ENCODE assay signal across 18 cellular contexts in the genomic region with DNA sequence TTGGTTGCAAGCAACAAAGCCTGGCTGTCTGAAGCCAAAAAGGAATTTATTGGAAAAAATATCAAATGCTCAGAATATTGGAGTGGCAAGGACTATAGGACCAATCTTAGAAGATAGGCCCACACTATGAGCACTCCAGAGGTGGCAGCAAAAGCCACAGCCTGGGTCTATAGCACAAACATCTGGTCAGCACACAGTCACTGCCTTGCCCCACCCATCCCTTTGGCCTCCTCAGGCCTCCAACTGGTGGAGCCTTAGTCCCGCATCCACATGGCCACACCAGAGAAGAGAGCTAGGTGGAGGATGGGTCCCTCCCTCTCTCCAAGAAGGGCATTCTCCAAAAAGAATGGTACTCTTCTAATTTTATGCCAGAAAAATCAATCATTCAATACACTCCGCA. TPM values are rescaled to one million over a fixed set of nuclear protein-coding genes. Genes with fewer than 3 reads are reported as not detected.
DNase-seq lines count a peak whose midpoint lies in the region; ATAC-seq, FAIRE-seq and TF ChIP-seq lines count a peak whose summit lies in the region.
"Had no signal": no experiment of that assay in that cellular context is flagged by ENCODE, and none has a peak within 500 bp of the region (broad histone marks: within the 10 kb centered on the region; RNA-seq: fewer than 3 reads in every experiment).

No MANE protein-coding gene starts in this region.

- BruUV-seq in IMR-90 (replicated peaks; lab: Mats Ljungman, UMichigan), result no TSS peak

- no peaks in the 10 kb centered on the region for H3K9me3 ChIP-seq in IMR-90 (ENCODE audit: control insufficient read depth, insufficient read depth, low read length)
- H3K9me3 ChIP-seq in astrocyte (ENCODE audit: insufficient read depth, low read depth, low read length), result no peaks in the 10 kb centered on the region
- no peaks in the 10 kb centered on the region for H3K9me3 ChIP-seq in tibial nerve
- H3K9me3 ChIP-seq: HAP-1, SJSA1 had no signal

- no peak overlapping the region for H4K8ac ChIP-seq in IMR-90 (ENCODE audit: low read depth in 2 of 2, low read length in 2 of 2)
- H4K8ac ChIP-seq in mesendoderm (ENCODE audit: low read depth, low read length), result no peak overlapping the region

- H3K79me1 ChIP-seq in IMR-90 (ENCODE audit: low read depth in 1 of 2, low read length in 2 of 2) (peaks cover 42 to 84% of the 10 kb centered on the region in 2 experiments), mesendoderm (ENCODE audit: low read length) (peaks cover 17% of the 10 kb centered on the region)

- ATAC-seq in IMR-90 (ENCODE audit: low read depth) (peak; percentile 31), GM21825 (IDR thresholded peaks at IDR 0.05; ENCODE audit: unreplicated experiment) (no peak)

- peaks cover 4% of the 10 kb centered on the region for H3K36me3 Mint-ChIP-seq in astrocyte (ENCODE audit: low read depth, unreplicated experiment)

- 100% methylated on average over 1 of the region's 2 CpGs; no CpG with 5 or more reads in 1 of the 2 experiments for WGBS in IMR-90 (ENCODE audit: extremely low coverage in 2 of 2, insufficient read length in 1 of 2), 2 experiments
- WGBS in mesendoderm (ENCODE audit: extremely low coverage, insufficient coverage, low lambda C conversion rate), result no CpG with 5 or more reads among the region's 2 CpGs
- WGBS in tibial nerve, 2 donors, result 92 to 98% methylated on average over 2 of the region's 2 CpGs

- no peak overlapping the region for H3K27ac ChIP-seq in IMR-90 (ENCODE audit: insufficient read depth, low read length)
- H3K27ac ChIP-seq in astrocyte (ENCODE audit: low read depth, low read length), result no peak overlapping the region
- no peak overlapping the region for H3K27ac ChIP-seq in mesendoderm (ENCODE audit: low read depth, low read length)
- no peak overlapping the region for H3K27ac ChIP-seq in tibial nerve
- H3K27ac ChIP-seq: SJSA1 had no signal

- H3K36me3 ChIP-seq in IMR-90 (ENCODE audit: control insufficient read depth, insufficient read depth, low read length), result no peaks in the 10 kb centered on the region
- H3K36me3 ChIP-seq in astrocyte (ENCODE audit: insufficient read depth, low read length), result no peaks in the 10 kb centered on the region
- no peaks in the 10 kb centered on the region for H3K36me3 ChIP-seq in mesendoderm (ENCODE audit: control insufficient read depth, insufficient read depth, low read length)
- peaks cover 0 to 6% (median 0%) of the 10 kb centered on the region in 3 donors for H3K36me3 ChIP-seq in tibial nerve
- H3K36me3 ChIP-seq: SJSA1 had no signal

- H4K20me1 ChIP-seq in IMR-90 (ENCODE audit: insufficient read depth, low read length), result peaks cover 70% of the 10 kb centered on the region
- peaks cover 80% of the 10 kb centered on the region for H4K20me1 ChIP-seq in astrocyte (ENCODE audit: insufficient read depth, low read length)

- H3K9me3 Mint-ChIP-seq in astrocyte (ENCODE audit: unreplicated experiment), result no peaks in the 10 kb centered on the region

- POLR2A ChIA-PET in IMR-90 (lab: Charles Lee; ENCODE audit: unreplicated experiment), result no interaction called here

- peaks cover 18% of the 10 kb centered on the region for H3K4me1 Mint-ChIP-seq in astrocyte (ENCODE audit: low read depth, unreplicated experiment)

- CTCF ChIA-PET in IMR-90 (lab: Yijun Ruan, JAX), result interaction anchor here (0.6 to 1.2 kb wide), 2 partner anchors 15 to 129 kb away, joined by 3 read pairs; no protein-coding TSS in a partner anchor

- H2AK9ac ChIP-seq in IMR-90 (replicated peaks; ENCODE audit: low read depth, low read length, poor library complexity), result no peak overlapping the region

- no peak overlapping the region for H3K18ac ChIP-seq in IMR-90 (ENCODE audit: low read depth, low read length)
- no peak overlapping the region for H3K18ac ChIP-seq in mesendoderm (ENCODE audit: low read length)

- no peak overlapping the region for H2BK5ac ChIP-seq in IMR-90 (ENCODE audit: low read depth, low read length, poor library complexity, severe bottlenecking)
- H2BK5ac ChIP-seq in mesendoderm (ENCODE audit: low read length), result no peak overlapping the region

- no peak overlapping the region for H2BK20ac ChIP-seq in IMR-90 (ENCODE audit: low read depth, low read length)

- H3K27me3 ChIP-seq in IMR-90 (ENCODE audit: control insufficient read depth, insufficient read depth, low read length) (no peaks in the 10 kb centered on the region), astrocyte (ENCODE audit: insufficient read depth, low read length) (no peaks in the 10 kb centered on the region), mesendoderm (ENCODE audit: insufficient read depth, low read length, poor library complexity) (no peaks in the 10 kb centered on the region), tibial nerve (no peaks in the 10 kb centered on the region)
- H3K27me3 ChIP-seq: SJSA1 had no signal

- H2BK15ac ChIP-seq in IMR-90 (ENCODE audit: low read depth, low read length) (no peak overlapping the region), mesendoderm (replicated peaks; ENCODE audit: low read depth) (no peak overlapping the region)

- TF ChIP-seq RAD21 in IMR-90 (IDR thresholded peaks at IDR 0.05; ENCODE audit: low read length), result no peak

- TF ChIP-seq EP300 in tibial nerve (IDR thresholded peaks at IDR 0.05), result no peak

- no peak overlapping the region for H2BK120ac ChIP-seq in IMR-90 (ENCODE audit: low read depth, low read length)
- H2BK120ac ChIP-seq in mesendoderm (ENCODE audit: low read depth, low read length), result no peak overlapping the region

- H3K79me2 ChIP-seq in astrocyte (ENCODE audit: insufficient read depth, low read length), result peaks cover 98% of the 10 kb centered on the region
- H3K79me2 ChIP-seq in mesendoderm (ENCODE audit: control insufficient read depth, insufficient read depth, low read length), result peaks cover 43% of the 10 kb centered on the region

- H3K23ac ChIP-seq in IMR-90 (ENCODE audit: low read depth, low read length) (no peak overlapping the region), mesendoderm (ENCODE audit: low read length) (no peak overlapping the region)

- H3K14ac ChIP-seq in IMR-90 (replicated peaks; ENCODE audit: low read depth, low read length), result no peak overlapping the region

- TF ChIP-seq POLR2A in IMR-90 (IDR thresholded peaks at IDR 0.05; ENCODE audit: low read depth, low read length), result no peak
- no peak for TF ChIP-seq POLR2A in tibial nerve (IDR thresholded peaks at IDR 0.05)

- peaks cover 2% of the 10 kb centered on the region; the same call in 1 of the 2 replicates for H3K4me1 ChIP-seq in IMR-90 (ENCODE audit: control insufficient read depth, insufficient read depth, low read length)
- peaks cover 5% of the 10 kb centered on the region for H3K4me1 ChIP-seq in astrocyte (ENCODE audit: insufficient read depth, low read length)
- H3K4me1 ChIP-seq in mesendoderm (ENCODE audit: control insufficient read depth, low read depth, low read length), result peaks cover 5% of the 10 kb centered on the region
- H3K4me1 ChIP-seq in tibial nerve, result peaks cover 0 to 90% (median 16%) of the 10 kb centered on the region in 4 donors

- H3K4me3 ChIP-seq in IMR-90 (ENCODE audit: insufficient read depth, low read depth, low read length), result no peak overlapping the region
- H3K4me3 ChIP-seq in astrocyte (ENCODE audit: insufficient read depth, low read depth, low read length), result no peak overlapping the region
- no peak overlapping the region for H3K4me3 ChIP-seq in mesendoderm (ENCODE audit: low read length)
- no peak overlapping the region for H3K4me3 ChIP-seq in tibial nerve
- H3K4me3 ChIP-seq: HAP-1, SJSA1 had no signal

- no peak overlapping the region for H4K5ac ChIP-seq in IMR-90 (ENCODE audit: low read depth, low read length)
- H4K5ac ChIP-seq in mesendoderm (ENCODE audit: low read length), result no peak overlapping the region

- H3K56ac ChIP-seq in IMR-90 (ENCODE audit: extremely low read depth, insufficient read depth, low read length), result no peak overlapping the region
- no peak overlapping the region for H3K56ac ChIP-seq in mesendoderm (ENCODE audit: low read length)

- no peak overlapping the region for H2AK5ac ChIP-seq in IMR-90 (ENCODE audit: low read depth, low read length)
- no peak overlapping the region for H2AK5ac ChIP-seq in mesendoderm (ENCODE audit: low read length)

- H3K4me3 Mint-ChIP-seq in astrocyte (ENCODE audit: unreplicated experiment), result no peak overlapping the region

- H3K4ac ChIP-seq in IMR-90 (ENCODE audit: low read depth, low read length) (no peak overlapping the region), mesendoderm (ENCODE audit: low read depth, low read length) (no peak overlapping the region)

- H3K27ac Mint-ChIP-seq in astrocyte (ENCODE audit: unreplicated experiment), result peak overlapping the region; percentile 14

- H3K9ac ChIP-seq in IMR-90 (ENCODE audit: low read depth, low read length) (no peak overlapping the region), astrocyte (ENCODE audit: low read length) (no peak overlapping the region), mesendoderm (ENCODE audit: low read length) (no peak overlapping the region)

- H2AFZ ChIP-seq in IMR-90 (replicated peaks; ENCODE audit: low read length, poor library complexity) (no peak overlapping the region), astrocyte (ENCODE audit: low read depth, low read length) (no peak overlapping the region)

- DNase-seq in ELR (ENCODE audit: low read depth), result peak; percentile 22
- DNase-seq in IMR-90, result no peak
- no peak for DNase-seq in astrocyte (ENCODE audit: low read depth)
- DNase-seq in mesendoderm, result peak; percentile 24
- DNase-seq in tibial nerve (ENCODE audit: low spot score in 2 of 2), result no peak
- DNase-seq in retina, result no peak
- DNase-seq: C1 segment of cervical spinal cord, KBM-7, NCI-H1105 treated with DMSO at 0.1 percent for 48 hours, NCI-H1694, NCI-H510A treated with DMSO at 0.1 percent for 48 hours, NCI-H82 had no signal

- peaks cover 16% of the 10 kb centered on the region for H3K9me1 ChIP-seq in IMR-90 (ENCODE audit: insufficient read depth, low read length)

- H4K91ac ChIP-seq in IMR-90 (ENCODE audit: insufficient read depth, low read depth, low read length), result no peak overlapping the region

- intact Hi-C loops in IMR-90 (cut with micrococcal nuclease), result no loop called here

- dilution Hi-C loops in IMR-90 (cut with HindIII; ENCODE audit: low sequenced_read_pairs, unreplicated experiment), result no loop called here

- no peaks in the 10 kb centered on the region for H3K27me3 Mint-ChIP-seq in astrocyte (ENCODE audit: low read depth, unreplicated experiment)

- H3K4me2 ChIP-seq in IMR-90 (ENCODE audit: low read depth, low read length) (no peak overlapping the region), astrocyte (ENCODE audit: low read length) (no peak overlapping the region), mesendoderm (ENCODE audit: low read length) (no peak overlapping the region)

- no peak for FAIRE-seq in astrocyte (lab: Jason Lieb, UNC)
- FAIRE-seq: D721Med, GM12892, GM18507 had no signal

- in situ Hi-C loops in IMR-90 (cut with MboI; ENCODE audit: low sequenced_read_pairs), result no loop called here

- TF ChIP-seq CTCF in IMR-90 (conservative IDR thresholded peaks at IDR 0.05; ENCODE audit: low read depth, low read length) (no peak), astrocyte (IDR thresholded peaks at IDR 0.05; ENCODE audit: insufficient read depth, low read depth, low read length) (no peak), tibial nerve (IDR thresholded peaks at IDR 0.05) (no peak)

RNA-seq across cellular contexts. Expression of gene NUDT3, which starts 14.0 kb away (rescaled TPM):
- total RNA-seq in IMR-90 (2012; rRNA removed), result 17.2 and 21.4 TPM in 2 replicates
- polyA plus RNA-seq in IMR-90 (2012; rRNA removed), result 9.1 and 10.1 TPM in 2 replicates
- 3.8 and 4.5 TPM in 2 replicates for polyA plus RNA-seq in IMR-90 (2012; cell fraction: cytosol; rRNA removed)
- 3.1 and 12.1 TPM in 2 replicates for polyA plus RNA-seq in IMR-90 (2012; cell fraction: nucleus; rRNA removed; ENCODE audit: low replicate concordance)
- 16.3 and 16.7 TPM in 2 replicates for total RNA-seq in astrocyte
- 18.4 TPM for polyA plus RNA-seq in mesendoderm (2013, experiment 1 of 2)
- 17.8 TPM for polyA plus RNA-seq in mesendoderm (2013, experiment 2 of 2)
- 10 to 100 TPM; 51.6 to 88.7 (median 57.3) TPM for total RNA-seq in tibial nerve

RNA-seq across cellular contexts. Expression of gene RPS10, which starts 47.4 kb away (rescaled TPM):
- 3,662 and 5,584 TPM in 2 replicates for total RNA-seq in IMR-90 (2012; rRNA removed)
- 4,105 and 5,462 TPM in 2 replicates for polyA plus RNA-seq in IMR-90 (2012; rRNA removed)
- polyA plus RNA-seq in IMR-90 (2012; cell fraction: cytosol; rRNA removed), result 6,022 and 9,107 TPM in 2 replicates
- 1,293 and 1,327 TPM in 2 replicates for polyA plus RNA-seq in IMR-90 (2012; cell fraction: nucleus; rRNA removed; ENCODE audit: low replicate concordance)
- 1,221 and 1,326 TPM in 2 replicates for total RNA-seq in astrocyte
- polyA plus RNA-seq in mesendoderm (2013, experiment 1 of 2), result 2,316 TPM
- polyA plus RNA-seq in mesendoderm (2013, experiment 2 of 2), result 2,311 TPM
- total RNA-seq in tibial nerve, result 1,000 to 10,000 TPM; 1,731 to 2,603 (median 2,031) TPM

Comparison
In these comparisons a context has a peak if more than half of its experiments do, and no peak if none do; other contexts are left out.
1. DNase-seq: peak in ELR (single experiment) and mesendoderm (single experiment); none in IMR-90 (single experiment), astrocyte (single experiment), tibial nerve (0 of 2) and retina (single experiment).